In genomic region chr21:45912611-45913415, GRCh38 we compare ENCODE assay signal across 23 cellular contexts.
A peak's percentile ranks its signal among the peaks of the same experiment; 100 is the strongest.
DNase-seq lines count a peak whose midpoint lies in the region; ATAC-seq, FAIRE-seq and TF ChIP-seq lines count a peak whose summit lies in the region.
"Had no signal": no experiment of that assay in that cellular context is flagged by ENCODE, and none has a peak within 500 bp of the region (broad histone marks: within the 10 kb centered on the region; RNA-seq: fewer than 3 reads in every experiment).

No MANE protein-coding gene starts in this region.

- no peaks in the 10 kb centered on the region for H3K9me2 ChIP-seq in PC-9 (ENCODE audit: insufficient read depth)

- TF ChIP-seq POLR2A in right lobe of liver (IDR thresholded peaks at IDR 0.05) (no peak), HepG2 (IDR thresholded peaks at IDR 0.05; ENCODE audit: insufficient read depth in 1 of 2, low read depth in 2 of 2, low read length in 2 of 2) (no peak), esophagus squamous epithelium (IDR thresholded peaks at IDR 0.05) (no peak)

- WGBS in right lobe of liver (ENCODE audit: insufficient coverage, low coverage, low lambda C conversion rate, missing lambda C conversion rate) = 67% methylated on average over 4 of the region's 16 CpGs
- 20% methylated on average over 6 of the region's 16 CpGs for WGBS in HepG2 (ENCODE audit: low lambda C conversion rate)
- WGBS in esophagus squamous epithelium, 2 donors = 78 to 100% methylated on average over 1 to 5 of the region's 16 CpGs

- no peak overlapping the region for H3K4me3 ChIP-seq in right lobe of liver
- H3K4me3 ChIP-seq in HepG2 (replicated peaks in 1 of 3; ENCODE audit: insufficient read depth in 1 of 3, low read depth in 2 of 3, low read length in 3 of 3) = no peak overlapping the region
- no peak overlapping the region for H3K4me3 ChIP-seq in kidney (ENCODE audit: low read length in 2 of 2)
- no peak overlapping the region for H3K4me3 ChIP-seq in PC-9
- H3K4me3 ChIP-seq in esophagus squamous epithelium = no peak overlapping the region
- H3K4me3 ChIP-seq: A549, GM23338 had no signal

- no peak for TF ChIP-seq RAD21 in HepG2 (CRISPR knock-in tag; IDR thresholded peaks at IDR 0.05)

- in situ Hi-C loops in HepG2 (cut with HindIII; ENCODE audit: extremely low pct_ligation_motif_present, low pct_unique_long_range_greater_than_20kb) = no loop called here

- H3K4me2 ChIP-seq in HepG2 (ENCODE audit: low read depth, low read length) = no peak overlapping the region
- H3K4me2 ChIP-seq in PC-9 = no peak overlapping the region
- H3K4me2 ChIP-seq: A549, GM23338 had no signal

- H3K36me3 ChIP-seq in right lobe of liver (no peaks in the 10 kb centered on the region), HepG2 (replicated peaks in 1 of 2; ENCODE audit: control insufficient read depth in 1 of 2, insufficient read depth in 2 of 2, low read length in 2 of 2) (no peaks in the 10 kb centered on the region), kidney (ENCODE audit: control insufficient read depth in 1 of 2, insufficient read depth in 2 of 2, low read length in 2 of 2) (no peaks in the 10 kb centered on the region), PC-9 (ENCODE audit: low read depth) (no peaks in the 10 kb centered on the region), esophagus squamous epithelium (no peaks in the 10 kb centered on the region)

- H4K20me1 ChIP-seq in HepG2 (ENCODE audit: insufficient read depth, low read length) (no peaks in the 10 kb centered on the region), PC-9 (ENCODE audit: insufficient read depth) (no peaks in the 10 kb centered on the region)

- BruUV-seq in HepG2 (replicated peaks; lab: Mats Ljungman, UMichigan) (no TSS peak), PC-9 (replicated peaks; lab: Mats Ljungman, UMichigan) (no TSS peak)

- H3F3A ChIP-seq in PC-9 (ENCODE audit: insufficient read depth, low read depth) = peaks cover 11% of the 10 kb centered on the region; the same call in 1 of the 2 replicates

- H3K4me1 ChIP-seq in right lobe of liver (no peaks in the 10 kb centered on the region), HepG2 (ENCODE audit: insufficient read depth, low read length) (no peaks in the 10 kb centered on the region), kidney (ENCODE audit: control insufficient read depth in 1 of 2, insufficient read depth in 1 of 2, low read depth in 1 of 2, low read length in 2 of 2) (no peaks in the 10 kb centered on the region), PC-9 (replicated peaks; ENCODE audit: insufficient read depth) (peaks cover 39% of the 10 kb centered on the region), esophagus squamous epithelium (no peaks in the 10 kb centered on the region)
- H3K4me1 ChIP-seq: A549 had no signal

- CTCF ChIA-PET in HepG2 (lab: Yijun Ruan, JAX; ENCODE audit: low intra/inter-chr PET ratio, low total read pairs) (no interaction called here), PC-9 (lab: Charles Lee) (no interaction called here)

- H3K79me2 ChIP-seq in HepG2 (ENCODE audit: insufficient read depth, low read length) = no peaks in the 10 kb centered on the region
- H3K79me2 ChIP-seq in PC-9 (ENCODE audit: low read depth) = no peaks in the 10 kb centered on the region

- DNase-seq in right lobe of liver = peak in 2 of 3 donors; percentile 16 to 34
- no peak for DNase-seq in HepG2 (ENCODE audit: low spot score)
- DNase-seq in brain pericyte (ENCODE audit: low read depth, low spot score) = peak; percentile 31
- DNase-seq in kidney = peak; percentile 73
- peak; percentile 11 for DNase-seq in stromal cell of bone marrow (ENCODE audit: low read depth)
- no peak for DNase-seq in PC-9
- no peak for DNase-seq in SK-N-DZ (ENCODE audit: low spot score)
- no peak for DNase-seq in esophagus squamous epithelium (lab: John Stamatoyannopoulos, UW)
- DNase-seq: C1 segment of cervical spinal cord; CD4-positive, CD25-positive, alpha-beta regulatory T cell; CD8-positive, alpha-beta memory T cell; COR-L47; GDM1; HCEC 1CT; HFFc6 had no signal

- ATAC-seq in right lobe of liver = no peak
- ATAC-seq in HepG2 = no peak; the same call in 2 of the 3 replicates
- ATAC-seq: A549, GM23338 had no signal

- H3K27ac ChIP-seq in right lobe of liver = no peak overlapping the region
- no peak overlapping the region for H3K27ac ChIP-seq in HepG2 (ENCODE audit: extremely low read length, insufficient read depth, low read length)
- H3K27ac ChIP-seq in kidney (ENCODE audit: low read depth in 2 of 2, low read length in 2 of 2) = no peak overlapping the region
- no peak overlapping the region for H3K27ac ChIP-seq in PC-9
- H3K27ac ChIP-seq in esophagus squamous epithelium = no peak overlapping the region
- H3K27ac ChIP-seq: 22Rv1, A549 had no signal

- FAIRE-seq in HepG2 (lab: Jason Lieb, UNC) (no peak), kidney (lab: Jason Lieb, UNC) (no peak)
- FAIRE-seq: A549, D721Med, GM12892, GM18507, H54, HTR-8/SVneo had no signal

- H3K9ac ChIP-seq in HepG2 (ENCODE audit: insufficient read depth, low read depth, low read length) (no peak overlapping the region), kidney (ENCODE audit: low read length in 2 of 2) (no peak overlapping the region)

- intact Hi-C loops in right lobe of liver (cut with DNase I) (no loop called here), HepG2 (cut with micrococcal nuclease; ENCODE audit: unreplicated experiment) (no loop called here), kidney (cut with DNase I) (no loop called here), PC-9 (cut with micrococcal nuclease; ENCODE audit: unreplicated experiment) (no loop called here), esophagus squamous epithelium (cut with DNase I) (no loop called here)

- H3K9me3 ChIP-seq in right lobe of liver (no peaks in the 10 kb centered on the region), HepG2 (ENCODE audit: low read length) (no peaks in the 10 kb centered on the region), kidney (ENCODE audit: control insufficient read depth in 1 of 2, low read length in 2 of 2) (no peaks in the 10 kb centered on the region), PC-9 (ENCODE audit: insufficient read depth, low read depth) (no peaks in the 10 kb centered on the region), esophagus squamous epithelium (no peaks in the 10 kb centered on the region)
- H3K9me3 ChIP-seq: A549 had no signal

- H2AFZ ChIP-seq in HepG2 (ENCODE audit: low read length) (no peak overlapping the region), PC-9 (no peak overlapping the region)
- H2AFZ ChIP-seq: GM23338 had no signal

- H3K27me3 ChIP-seq in right lobe of liver (no peaks in the 10 kb centered on the region), HepG2 (ENCODE audit: control insufficient read depth in 1 of 2, insufficient read depth in 2 of 2, low read length in 2 of 2) (peaks cover 4 to 54% of the 10 kb centered on the region in 2 experiments; a peak in 4 of 5 replicates), PC-9 (ENCODE audit: insufficient read depth, low read depth) (no peaks in the 10 kb centered on the region), esophagus squamous epithelium (no peaks in the 10 kb centered on the region)

- POLR2A ChIA-PET in HepG2 (lab: Yijun Ruan, JAX) (no interaction called here), PC-9 (lab: Charles Lee; ENCODE audit: unreplicated experiment) (no interaction called here)

- no peak for TF ChIP-seq EP300 in HepG2 (IDR thresholded peaks at IDR 0.05; ENCODE audit: low read depth in 2 of 2, low read length in 2 of 2)
- TF ChIP-seq EP300 in HepG2 (CRISPR knock-in tag; IDR thresholded peaks at IDR 0.05; ENCODE audit: borderline replicate concordance) = no peak

- TF ChIP-seq CTCF in right lobe of liver (IDR thresholded peaks at IDR 0.05) = no peak
- TF ChIP-seq CTCF in HepG2 (CRISPR knock-in tag; IDR thresholded peaks at IDR 0.05) = no peak
- no peak for TF ChIP-seq CTCF in kidney (IDR thresholded peaks at IDR 0.05; ENCODE audit: borderline replicate concordance, extremely low read depth, insufficient read depth)
- no peak for TF ChIP-seq CTCF in PC-9 (conservative IDR thresholded peaks at IDR 0.05)
- TF ChIP-seq CTCF in esophagus squamous epithelium (IDR thresholded peaks at IDR 0.05) = no peak

TF ChIP-seq in HepG2, 621 proteins besides CTCF, POLR2A, EP300 and RAD21 (continues in another document):
- TF ChIP-seq ZBTB3 (CRISPR knock-in tag; IDR thresholded peaks at IDR 0.05; ENCODE audit: borderline replicate concordance, low read depth) (no peak), ZNF263 (CRISPR knock-in tag; IDR thresholded peaks at IDR 0.05) (no peak), ZNF550 (CRISPR knock-in tag; IDR thresholded peaks at IDR 0.05; ENCODE audit: borderline replicate concordance) (no peak), ATAD3A (CRISPR knock-in tag; IDR thresholded peaks at IDR 0.05) (no peak)
- TF ChIP-seq, protein P1, sequence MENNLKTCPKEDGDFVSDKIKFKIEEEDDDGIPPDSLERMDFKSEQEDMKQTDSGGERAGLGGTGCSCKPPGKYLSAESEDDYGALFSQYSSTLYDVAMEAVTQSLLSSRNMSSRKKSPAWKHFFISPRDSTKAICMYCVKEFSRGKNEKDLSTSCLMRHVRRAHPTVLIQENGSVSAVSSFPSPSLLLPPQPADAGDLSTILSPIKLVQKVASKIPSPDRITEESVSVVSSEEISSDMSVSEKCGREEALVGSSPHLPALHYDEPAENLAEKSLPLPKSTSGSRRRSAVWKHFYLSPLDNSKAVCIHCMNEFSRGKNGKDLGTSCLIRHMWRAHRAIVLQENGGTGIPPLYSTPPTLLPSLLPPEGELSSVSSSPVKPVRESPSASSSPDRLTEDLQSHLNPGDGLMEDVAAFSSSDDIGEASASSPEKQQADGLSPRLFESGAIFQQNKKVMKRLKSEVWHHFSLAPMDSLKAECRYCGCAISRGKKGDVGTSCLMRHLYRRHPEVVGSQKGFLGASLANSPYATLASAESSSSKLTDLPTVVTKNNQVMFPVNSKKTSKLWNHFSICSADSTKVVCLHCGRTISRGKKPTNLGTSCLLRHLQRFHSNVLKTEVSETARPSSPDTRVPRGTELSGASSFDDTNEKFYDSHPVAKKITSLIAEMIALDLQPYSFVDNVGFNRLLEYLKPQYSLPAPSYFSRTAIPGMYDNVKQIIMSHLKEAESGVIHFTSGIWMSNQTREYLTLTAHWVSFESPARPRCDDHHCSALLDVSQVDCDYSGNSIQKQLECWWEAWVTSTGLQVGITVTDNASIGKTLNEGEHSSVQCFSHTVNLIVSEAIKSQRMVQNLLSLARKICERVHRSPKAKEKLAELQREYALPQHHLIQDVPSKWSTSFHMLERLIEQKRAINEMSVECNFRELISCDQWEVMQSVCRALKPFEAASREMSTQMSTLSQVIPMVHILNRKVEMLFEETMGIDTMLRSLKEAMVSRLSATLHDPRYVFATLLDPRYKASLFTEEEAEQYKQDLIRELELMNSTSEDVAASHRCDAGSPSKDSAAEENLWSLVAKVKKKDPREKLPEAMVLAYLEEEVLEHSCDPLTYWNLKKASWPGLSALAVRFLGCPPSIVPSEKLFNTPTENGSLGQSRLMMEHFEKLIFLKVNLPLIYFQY (CRISPR knock-in tag; IDR thresholded peaks at IDR 0.05; ENCODE audit: borderline replicate concordance) = no peak

Comparison
In these comparisons a context has a peak if more than half of its experiments do, and no peak if none do; other contexts are left out.
1. DNase-seq: peak in right lobe of liver (2 of 3), brain pericyte (single experiment), kidney (single experiment) and stromal cell of bone marrow (single experiment); none in HepG2 (single experiment), PC-9 (0 of 2), SK-N-DZ (single experiment) and esophagus squamous epithelium (single experiment).